Comparison of ENCODE assay signal across 13 cellular contexts in the genomic region with DNA sequence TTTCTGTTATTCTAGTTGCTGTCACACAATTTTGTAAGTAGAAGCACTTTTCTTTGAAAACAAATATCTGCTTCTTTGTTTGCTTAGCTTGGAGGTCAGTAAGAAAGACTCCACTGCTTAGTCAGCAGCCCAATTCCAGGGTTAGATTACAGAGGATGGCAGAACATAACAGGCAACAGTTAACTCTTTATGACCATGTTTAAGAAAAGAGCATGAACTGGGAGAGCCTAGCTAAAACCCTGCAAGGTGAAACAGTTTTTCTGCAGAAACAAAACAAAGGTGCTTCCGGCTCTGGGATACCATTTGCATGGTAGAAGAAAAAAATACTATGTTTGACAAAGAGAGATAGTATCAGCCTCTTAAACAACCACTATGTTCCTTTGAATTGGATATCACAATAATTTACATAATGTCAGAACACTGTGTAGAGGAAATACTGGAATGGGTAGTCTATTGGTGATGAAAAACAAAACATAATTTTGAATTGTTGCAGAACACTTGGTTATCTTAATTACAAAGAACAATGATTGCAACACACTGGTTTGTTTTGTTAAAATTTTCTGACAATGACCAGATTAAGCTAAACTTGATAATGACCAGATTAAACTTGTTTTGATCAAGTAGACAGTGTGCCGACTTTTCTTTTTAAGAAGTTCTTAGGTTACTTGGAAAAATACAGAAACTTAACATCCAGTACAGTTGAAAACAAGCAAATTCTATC. TPM values are rescaled to one million over a fixed set of nuclear protein-coding genes. Genes with fewer than 3 reads are reported as not detected.
DNase-seq lines count a peak whose midpoint lies in the region; ATAC-seq, FAIRE-seq and TF ChIP-seq lines count a peak whose summit lies in the region.
"Had no signal": no experiment of that assay in that cellular context is flagged by ENCODE, and none has a peak within 500 bp of the region (broad histone marks: within the 10 kb centered on the region; RNA-seq: fewer than 3 reads in every experiment).

No MANE protein-coding gene starts in this region.

- H3K27ac ChIP-seq in cardiac muscle cell (no peak overlapping the region), right atrium auricular region (no peak overlapping the region), brain microvascular endothelial cell (no peak overlapping the region), ascending aorta (no peak overlapping the region)
- H3K27ac ChIP-seq: thyroid gland had no signal

- no peak for FAIRE-seq in urothelium cell line (lab: Jason Lieb, UNC)

- in situ Hi-C loops in brain microvascular endothelial cell (cut with HindIII; ENCODE audit: low pct_ligation_motif_present, low sequenced_read_pairs) = no loop called here

- peaks cover 10% of the 10 kb centered on the region for H3K4me1 ChIP-seq in cardiac muscle cell (ENCODE audit: low read depth)
- no peaks in the 10 kb centered on the region for H3K4me1 ChIP-seq in right atrium auricular region
- H3K4me1 ChIP-seq in ascending aorta = no peaks in the 10 kb centered on the region

- DNase-seq in cardiac muscle cell (ENCODE audit: low read depth in 1 of 2, low spot score in 1 of 2) (peak; percentile 15 to 40), right atrium auricular region (ENCODE audit: low spot score) (no peak), brain microvascular endothelial cell (peak; percentile 49), left lobe of liver (ENCODE audit: low spot score) (no peak), urothelium cell line (ENCODE audit: low spot score) (peak; percentile 14), ascending aorta (ENCODE audit: low spot score in 2 of 2) (no peak), COLO829 (ENCODE audit: low spot score) (no peak), islet precursor cell (no peak)
- DNase-seq: activated T-cell treated with anti-CD3 and anti-CD28 coated beads for 4 hours, DND-41, left ventricle myocardium superior, NCI-H1930, thyroid gland had no signal

- H3K4me3 ChIP-seq in cardiac muscle cell (no peak overlapping the region), right atrium auricular region (no peak overlapping the region), brain microvascular endothelial cell (ENCODE audit: low read depth, low read length) (no peak overlapping the region), ascending aorta (no peak overlapping the region)
- H3K4me3 ChIP-seq: thyroid gland had no signal

- no peak for TF ChIP-seq CTCF in cardiac muscle cell (IDR thresholded peaks at IDR 0.05; ENCODE audit: low read depth, low read length)
- no peak for TF ChIP-seq CTCF in right atrium auricular region (IDR thresholded peaks at IDR 0.05)
- no peak for TF ChIP-seq CTCF in brain microvascular endothelial cell (IDR thresholded peaks at IDR 0.05; ENCODE audit: low read depth, low read length, missing control alignments)
- no peak for TF ChIP-seq CTCF in ascending aorta (IDR thresholded peaks at IDR 0.05)

- peak; percentile 92 for ATAC-seq in left lobe of liver
- ATAC-seq: left ventricle myocardium superior had no signal

- no peaks in the 10 kb centered on the region for H3K27me3 ChIP-seq in cardiac muscle cell
- H3K27me3 ChIP-seq in right atrium auricular region = no peaks in the 10 kb centered on the region
- H3K27me3 ChIP-seq in brain microvascular endothelial cell (replicated peaks) = no peaks in the 10 kb centered on the region
- no peaks in the 10 kb centered on the region for H3K27me3 ChIP-seq in ascending aorta
- H3K27me3 ChIP-seq: thyroid gland had no signal

- H3K36me3 ChIP-seq in cardiac muscle cell (no peaks in the 10 kb centered on the region), right atrium auricular region (no peaks in the 10 kb centered on the region), brain microvascular endothelial cell (replicated peaks) (no peaks in the 10 kb centered on the region), ascending aorta (no peaks in the 10 kb centered on the region)
- H3K36me3 ChIP-seq: thyroid gland had no signal

- no peaks in the 10 kb centered on the region for H3K9me3 ChIP-seq in cardiac muscle cell (ENCODE audit: low read depth)
- H3K9me3 ChIP-seq in right atrium auricular region = no peaks in the 10 kb centered on the region
- H3K9me3 ChIP-seq in ascending aorta = no peaks in the 10 kb centered on the region
- H3K9me3 ChIP-seq: thyroid gland had no signal

- intact Hi-C loops in ascending aorta (cut with DNase I) = no loop called here

RNA-seq across cellular contexts. Expression of a gene that starts 22.4 kb away (rescaled TPM):
- total RNA-seq in cardiac muscle cell (2.9 and 4.0 TPM in 2 replicates), right atrium auricular region (1 to 10 TPM; 3.1 to 5.0 TPM), left lobe of liver (8.0 TPM), ascending aorta (0.85 TPM)
- polyA plus RNA-seq in cardiac muscle cell = 1.4 and 3.3 TPM in 2 replicates

Comparison
In these comparisons a context has a peak if more than half of its experiments do, and no peak if none do; other contexts are left out.
1. DNase-seq: peak in cardiac muscle cell (2 of 2), brain microvascular endothelial cell (single experiment) and urothelium cell line (single experiment); none in right atrium auricular region (single experiment), left lobe of liver (single experiment), ascending aorta (0 of 2), COLO829 (single experiment) and islet precursor cell (single experiment).